Comparison of ENCODE assay signal across 20 cellular contexts in the genomic region with DNA sequence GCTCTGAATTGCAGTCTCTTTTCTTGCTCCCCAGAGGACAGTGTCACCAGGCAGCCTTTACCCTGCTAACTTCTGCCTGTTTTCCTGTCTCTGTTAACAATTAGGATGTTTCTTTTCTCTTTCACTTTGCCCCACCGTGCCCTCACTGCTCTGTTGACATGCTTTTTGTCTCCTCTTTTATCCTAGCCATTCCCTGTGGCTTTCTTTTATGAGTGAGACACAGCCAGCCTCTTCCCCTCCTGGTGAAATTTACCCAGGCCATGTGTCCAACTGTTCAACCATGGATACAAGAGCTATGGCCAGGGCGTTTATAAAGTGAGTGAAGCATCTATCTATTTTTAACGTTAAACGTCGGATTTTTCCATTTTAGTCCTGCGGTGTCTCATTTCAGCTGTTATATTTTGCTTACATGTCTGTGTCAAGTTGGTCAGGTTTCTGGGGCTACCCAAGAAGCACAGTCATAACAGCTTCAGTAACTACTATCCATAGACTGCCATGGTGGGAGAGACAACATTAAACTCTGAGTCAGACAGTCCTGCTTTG.
A peak's percentile ranks its signal among the peaks of the same experiment; 100 is the strongest.
DNase-seq lines count a peak whose midpoint lies in the region; ATAC-seq and TF ChIP-seq lines count a peak whose summit lies in the region.
"Had no signal": no experiment of that assay in that cellular context is flagged by ENCODE, and none has a peak within 500 bp of the region (broad histone marks: within the 10 kb centered on the region; RNA-seq: fewer than 3 reads in every experiment).

No MANE protein-coding gene starts in this region.

- H3K9me3 Mint-ChIP-seq in endodermal cell = no peaks in the 10 kb centered on the region
- H3K9me3 Mint-ChIP-seq: T-cell had no signal

- TF ChIP-seq CTCF in endodermal cell (conservative IDR thresholded peaks at IDR 0.05) (no peak), osteoblast (IDR thresholded peaks at IDR 0.05; ENCODE audit: extremely low read depth, low read depth, low read length) (no peak)

- peak overlapping the region; percentile 54 for H3K27ac ChIP-seq in endodermal cell (ENCODE audit: low read depth, low read length)
- H3K27ac ChIP-seq in osteoblast (ENCODE audit: low read depth, low read length) = no peak overlapping the region
- H3K27ac ChIP-seq: body of pancreas, esophagus muscularis mucosa, heart right ventricle, prostate gland had no signal

- 65 to 73% methylated on average over 4 to 6 of the region's 6 CpGs for WGBS in endodermal cell (ENCODE audit: insufficient coverage in 1 of 2, insufficient read length in 1 of 2), 2 experiments

- H3K36me3 ChIP-seq in endodermal cell (ENCODE audit: control insufficient read depth, insufficient read depth, low read length) (no peaks in the 10 kb centered on the region), osteoblast (ENCODE audit: insufficient read depth, low read length) (no peaks in the 10 kb centered on the region)
- H3K36me3 ChIP-seq: esophagus muscularis mucosa, heart right ventricle, prostate gland had no signal

- H2AFZ ChIP-seq in osteoblast (ENCODE audit: low read length) = peak overlapping the region; percentile 33

- H3K79me2 ChIP-seq in osteoblast (ENCODE audit: insufficient read depth, low read length) = no peaks in the 10 kb centered on the region

- peaks cover 86% of the 10 kb centered on the region for H3K27me3 ChIP-seq in endodermal cell (ENCODE audit: control insufficient read depth, insufficient read depth, low read length, poor library complexity, severe bottlenecking)
- no peaks in the 10 kb centered on the region for H3K27me3 ChIP-seq in osteoblast (ENCODE audit: insufficient read depth, low read length)
- H3K27me3 ChIP-seq: body of pancreas, esophagus muscularis mucosa, heart right ventricle had no signal

- no peaks in the 10 kb centered on the region for H3K4me1 ChIP-seq in endodermal cell (ENCODE audit: control insufficient read depth, insufficient read depth, low read length)
- no peaks in the 10 kb centered on the region for H3K4me1 ChIP-seq in osteoblast (ENCODE audit: insufficient read depth, low read length)
- H3K4me1 ChIP-seq: body of pancreas, esophagus muscularis mucosa, heart right ventricle, prostate gland had no signal

- H4K20me1 ChIP-seq in osteoblast (ENCODE audit: insufficient read depth, low read length) = no peaks in the 10 kb centered on the region

- no peak overlapping the region for H3K4me3 Mint-ChIP-seq in endodermal cell
- H3K4me3 Mint-ChIP-seq: T-cell had no signal

- DNase-seq in ELR (ENCODE audit: low read depth) (peak; percentile 3), NCI-H345 (lab: John Stamatoyannopoulos, UW) (peak; percentile 49), endodermal cell (peak; percentile 52), osteoblast (ENCODE audit: insufficient read length, low spot score, missing footprints) (no peak), COLO668 (lab: John Stamatoyannopoulos, UW; ENCODE audit: unreplicated experiment) (no peak)
- DNase-seq in stimulated activated CD8-positive, alpha-beta memory T cell treated with anti-CD3 and anti-CD28 coated beads, Interleukin-4, amount 100 ng/mL, for 48 hours = no peak
- DNase-seq: activated gamma-delta T cell, body of pancreas, dermis blood vessel endothelial cell, heart right ventricle, KG1, NCI-H1417 treated with DMSO at 0.1 percent for 48 hours, NCI-H526, RPMI8226, substantia nigra, T-cell had no signal

- H3K27me3 Mint-ChIP-seq in endodermal cell (ENCODE audit: insufficient read depth) = peaks cover 45% of the 10 kb centered on the region
- H3K27me3 Mint-ChIP-seq: T-cell had no signal

- peaks cover 14% of the 10 kb centered on the region for H3K4me1 Mint-ChIP-seq in endodermal cell
- H3K4me1 Mint-ChIP-seq: T-cell had no signal

- ATAC-seq in HG02588 (IDR thresholded peaks at IDR 0.05; ENCODE audit: unreplicated experiment) (no peak), GM21515 (IDR thresholded peaks at IDR 0.05; ENCODE audit: unreplicated experiment) (no peak)
- ATAC-seq: body of pancreas, heart right ventricle, T-cell had no signal

- H3K27ac Mint-ChIP-seq in endodermal cell = no peak overlapping the region
- H3K27ac Mint-ChIP-seq: T-cell had no signal

- no peak overlapping the region for H3K9ac ChIP-seq in endodermal cell (ENCODE audit: extremely low read depth, low read length, poor library complexity, severe bottlenecking)

- H3K36me3 Mint-ChIP-seq in endodermal cell (ENCODE audit: low read depth) = no peaks in the 10 kb centered on the region
- H3K36me3 Mint-ChIP-seq: T-cell had no signal

- no peaks in the 10 kb centered on the region for H3K9me3 ChIP-seq in endodermal cell (ENCODE audit: control insufficient read depth, low read length)
- no peaks in the 10 kb centered on the region for H3K9me3 ChIP-seq in osteoblast (ENCODE audit: low read depth, low read length)
- H3K9me3 ChIP-seq: body of pancreas, esophagus muscularis mucosa, heart right ventricle, prostate gland had no signal

- peak overlapping the region; percentile 28 for H3K4me2 ChIP-seq in osteoblast (ENCODE audit: insufficient read depth, low read length)

- H3K4me3 ChIP-seq in endodermal cell (ENCODE audit: low read length) (no peak overlapping the region), osteoblast (ENCODE audit: insufficient read depth, low read length) (no peak overlapping the region)
- H3K4me3 ChIP-seq: body of pancreas, esophagus muscularis mucosa, heart right ventricle, prostate gland had no signal

Comparison
In these comparisons a context has a peak if more than half of its experiments do, and no peak if none do; other contexts are left out.
1. DNase-seq: peak in ELR (single experiment), NCI-H345 (single experiment) and endodermal cell (single experiment); none in osteoblast (single experiment), stimulated activated CD8-positive, alpha-beta memory T cell treated with anti-CD3 and anti-CD28 coated beads, Interleukin-4, amount 100 ng/mL, for 48 hours (single experiment) and COLO668 (single experiment).